29 cellular contexts compared by ENCODE assay signal in the genomic region with DNA sequence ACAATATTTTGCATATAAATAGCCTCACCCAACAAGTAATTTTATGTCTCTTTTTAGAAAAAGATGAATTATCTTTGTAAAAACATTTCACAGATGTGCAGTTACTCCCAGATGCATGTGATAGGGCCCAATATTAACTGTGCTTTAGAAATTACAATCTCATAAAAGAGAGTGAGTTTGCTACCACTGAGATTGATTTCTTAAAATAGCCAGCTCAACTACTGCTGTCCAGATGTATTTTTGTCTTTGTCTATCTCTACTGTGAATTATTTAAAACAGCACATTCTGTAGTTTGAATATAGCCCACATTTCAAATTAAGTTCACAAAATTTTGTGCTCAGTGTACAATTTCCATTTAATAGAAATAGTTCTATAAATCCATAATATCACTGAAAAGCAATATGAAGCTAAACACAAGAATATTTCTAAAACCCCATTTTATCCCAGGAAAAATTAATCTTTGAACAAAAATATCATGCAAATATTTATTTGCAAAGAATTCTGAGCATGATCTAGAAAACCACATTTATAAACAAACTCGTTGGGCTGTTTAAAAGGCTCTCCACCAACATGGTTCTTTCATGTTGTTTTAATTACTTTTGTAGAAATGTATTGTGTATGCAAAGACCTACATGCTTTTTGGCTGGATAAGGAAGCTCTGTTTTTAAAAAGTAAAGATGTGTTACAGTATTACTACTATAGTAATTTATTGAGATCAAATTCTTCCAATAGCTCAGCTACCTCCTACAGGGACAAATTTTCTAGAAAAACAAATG.
"Had no signal": no experiment of that assay in that cellular context is flagged by ENCODE, and none has a peak within 500 bp of the region (broad histone marks: within the 10 kb centered on the region; RNA-seq: fewer than 3 reads in every experiment).

No MANE protein-coding gene starts in this region.

- H2AFZ ChIP-seq: hepatocyte had no signal

- H3K4me2 ChIP-seq: hepatocyte had no signal

- H3K36me3 ChIP-seq: breast epithelium, colonic mucosa, gastroesophageal sphincter, sigmoid colon, upper lobe of left lung, vagina had no signal

- H3K9me3 ChIP-seq: breast epithelium, colonic mucosa, gastroesophageal sphincter, sigmoid colon, upper lobe of left lung, vagina had no signal

- H3K27ac ChIP-seq: breast epithelium, colonic mucosa, gastroesophageal sphincter, hepatocyte, sigmoid colon, upper lobe of left lung, vagina had no signal

- H3K4me1 ChIP-seq: breast epithelium, colonic mucosa had no signal

- H3K4me3 ChIP-seq: breast epithelium, colonic mucosa, dorsolateral prefrontal cortex, gastroesophageal sphincter, hepatocyte, sigmoid colon, upper lobe of left lung, vagina had no signal

- H3K27me3 ChIP-seq: breast epithelium, colonic mucosa, dorsolateral prefrontal cortex, gastroesophageal sphincter, hepatocyte, sigmoid colon, upper lobe of left lung, vagina had no signal

- DNase-seq: activated CD4-positive, alpha-beta memory T cell treated with anti-CD3 and anti-CD28 coated beads for 36 hours; activated CD4-positive, alpha-beta T cell treated with anti-CD3 and anti-CD28 coated beads, Interleukin-2, amount 10 ng/mL, durations not matched to agents 24 days and 14 days; activated CD4-positive, CD25-positive, alpha-beta regulatory T cell treated with anti-CD3 and anti-CD28 coated beads, Interleukin-2, amount 50 U/mL, for 72 hours; activated CD8-positive, alpha-beta memory T cell treated with anti-CD3 and anti-CD28 coated beads, Interleukin-2, amount 50 U/mL, for 4 hours; activated gamma-delta T cell; activated naive CD4-positive, alpha-beta T cell treated with anti-CD3 and anti-CD28 coated beads, Interleukin-2, amount 10 ng/mL, durations not matched to agents 7 days and 5 days; activated naive CD8-positive, alpha-beta T cell treated with anti-CD3 and anti-CD28 coated beads, Interleukin-2, amount 10 ng/mL, durations not matched to agents 7 days and 5 days; activated T-cell treated with anti-CD3 and anti-CD28 coated beads, Interleukin-2, amount 50 U/mL, for 1 hour; amygdala; colonic mucosa; dorsolateral prefrontal cortex; left cardiac atrium; sigmoid colon; small intestine; stimulated activated CD4-positive, alpha-beta T cell treated with anti-CD3 and anti-CD28 coated beads, Interleukin-1b, Interleukin-23, amount 100 ng/mL, for 48 hours; stimulated activated CD4-positive, alpha-beta T cell treated with anti-CD3 and anti-CD28 coated beads, Interleukin-4, amount 100 ng/mL, for 4 hours; stimulated activated CD8-positive, alpha-beta memory T cell treated with anti-CD3 and anti-CD28 coated beads, Interleukin-4, amount 100 ng/mL, for 48 hours; stimulated activated naive CD8-positive, alpha-beta T cell treated with anti-CD3 and anti-CD28 coated beads, Interleukin-15, amount 100 ng/mL, for 72 hours; substantia nigra; T-helper 2 cell; upper lobe of left lung had no signal

- ATAC-seq: esophagus mucosa; gastroesophageal sphincter; left cardiac atrium; natural killer cell treated with Interleukin-12 subunit alpha and Interleukin-12 subunit beta and Interleukin-15 and Interleukin-18, amount 100 ng/mL, for 72 hours; stimulated activated memory B cell treated with anti-CD40 and anti-IgM and Interleukin-4, amounts not matched to agents 10 μg/mL and 1 μg/mL and 100 μg/mL, for 72 hours; stimulated activated naive CD8-positive, alpha-beta T cell treated with anti-CD3 and anti-CD28 coated beads, Interleukin-15, amount 100 ng/mL, for 72 hours had no signal

- FAIRE-seq: keratinocyte, small intestine had no signal
